Comparison of ENCODE assay signal across 12 cellular contexts in the genomic region with DNA sequence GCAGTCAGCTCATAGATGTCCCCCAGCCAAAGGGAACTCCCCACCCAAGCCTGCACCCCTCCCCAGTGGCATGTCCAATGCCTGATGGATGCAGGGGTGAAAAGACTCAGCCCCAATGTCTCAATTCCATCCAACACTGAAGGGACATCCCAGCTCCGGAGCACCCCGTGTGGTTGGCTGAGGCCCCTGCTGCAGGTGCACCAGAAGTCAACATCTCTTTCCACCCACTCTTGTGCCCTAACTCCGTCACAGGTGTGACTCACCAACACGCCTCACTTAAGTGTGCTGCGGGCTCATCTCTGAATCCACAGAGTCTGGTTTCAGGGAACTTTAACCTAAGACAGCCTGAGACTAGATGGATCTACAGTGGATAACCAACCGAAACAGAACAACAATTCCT. TPM values are rescaled to one million over a fixed set of nuclear protein-coding genes. Genes with fewer than 3 reads are reported as not detected.
DNase-seq lines count a peak whose midpoint lies in the region; ATAC-seq, FAIRE-seq and TF ChIP-seq lines count a peak whose summit lies in the region.
"Had no signal": no experiment of that assay in that cellular context is flagged by ENCODE, and none has a peak within 500 bp of the region (broad histone marks: within the 10 kb centered on the region; RNA-seq: fewer than 3 reads in every experiment).

No MANE protein-coding gene starts in this region.

- ATAC-seq in GM12878 = peak; percentile 36
- no peak for ATAC-seq in GM18858 (IDR thresholded peaks at IDR 0.05; ENCODE audit: unreplicated experiment)
- no peak for ATAC-seq in GM19467 (IDR thresholded peaks at IDR 0.05; ENCODE audit: unreplicated experiment)
- ATAC-seq in HG03469 (IDR thresholded peaks at IDR 0.05; ENCODE audit: unreplicated experiment) = no peak

- no peak for FAIRE-seq in GM12878 (lab: Jason Lieb, UNC)
- FAIRE-seq: TTC549 had no signal

- H2AFZ ChIP-seq in GM12878 (ENCODE audit: control insufficient read depth, low read depth, low read length) = no peak overlapping the region

- H3K27me3 ChIP-seq in GM12878 (replicated peaks in 1 of 2; ENCODE audit: control insufficient read depth in 2 of 2, insufficient read depth in 2 of 2, low read length in 1 of 2) = peaks cover 0 to 4% of the 10 kb centered on the region in 2 experiments; a peak in 1 of 4 replicates
- H3K27me3 ChIP-seq: dorsolateral prefrontal cortex had no signal

- no peak overlapping the region for H3K4me2 ChIP-seq in GM12878 (ENCODE audit: control insufficient read depth, insufficient read depth)

- 36% methylated on average over 6 of the region's 6 CpGs for WGBS in GM12878 (ENCODE audit: insufficient coverage, insufficient replicate concordance, low lambda C conversion rate, missing lambda C conversion rate)

- BruUV-seq in GM12878 (replicated peaks; lab: Mats Ljungman, UMichigan) = no TSS peak

- peak; percentile 50; the same call in 2 of the 3 replicates for TF ChIP-seq CTCF in GM12872 (IDR thresholded peaks at IDR 0.05; ENCODE audit: insufficient read depth, low read depth, low read length)
- TF ChIP-seq CTCF in GM12878 (IDR thresholded peaks at IDR 0.05 in 2 of 3, conservative IDR thresholded peaks at IDR 0.05 in 1 of 3; ENCODE audit: control insufficient read depth in 2 of 3, extremely low read depth in 1 of 3, insufficient read depth in 1 of 3, low read depth in 3 of 3, low read length in 3 of 3) = no peak

- RAD21 ChIA-PET in GM12878 (lab: Charles Lee; ENCODE audit: unreplicated experiment) = no interaction called here

- H3K36me3 ChIP-seq in GM12878 (ENCODE audit: control insufficient read depth in 2 of 2, insufficient read depth in 2 of 2, low read length in 1 of 2) = no peaks in the 10 kb centered on the region

- no peaks in the 10 kb centered on the region for H3K4me1 ChIP-seq in GM12878 (ENCODE audit: control insufficient read depth, insufficient read depth, low read length)

- CTCF ChIA-PET in GM12878 (lab: Yijun Ruan, JAX) = no interaction called here

- no peaks in the 10 kb centered on the region for H3K79me2 ChIP-seq in GM12878 (ENCODE audit: control insufficient read depth, insufficient read depth, low read length)

- POLR2A ChIA-PET in GM12878 (lab: Charles Lee) = no interaction called here

- no peak for TF ChIP-seq POLR2A in GM12878 (IDR thresholded peaks at IDR 0.05; ENCODE audit: low read depth, low read length)

- DNase-seq in NOMO-1 treated with DMSO at 0.1 percent for 48 hours (lab: John Stamatoyannopoulos, UW; ENCODE audit: unreplicated experiment) = peak; percentile 63
- DNase-seq in GM12878 (ENCODE audit: low read depth, low spot score) = no peak
- peak; percentile 22 to 37 for DNase-seq in stimulated activated CD4-positive, alpha-beta T cell treated with anti-CD3 and anti-CD28 coated beads, Interleukin-2, amount 100 ng/mL, for 48 hours
- no peak for DNase-seq in NCI-H526 (lab: John Stamatoyannopoulos, UW)
- DNase-seq: dorsolateral prefrontal cortex, NCI-H187 had no signal

- in situ Hi-C loops in GM12878 (cut with MboI) = no loop called here

- no peak for TF ChIP-seq RAD21 in GM12878 (IDR thresholded peaks at IDR 0.05; ENCODE audit: insufficient read depth, low read depth, low read length)

- H3K9me3 ChIP-seq in GM12878 (replicated peaks; ENCODE audit: control insufficient read depth, insufficient read depth, low read length) = no peaks in the 10 kb centered on the region

- H3K27ac ChIP-seq in GM12878 (ENCODE audit: control insufficient read depth, insufficient read depth) = no peak overlapping the region
- H3K27ac ChIP-seq: dorsolateral prefrontal cortex had no signal

- SMC1A ChIA-PET in GM12878 (lab: Charles Lee; ENCODE audit: uncharacterized antibody, unreplicated experiment) = no interaction called here

- H3K9ac ChIP-seq in GM12878 (ENCODE audit: control insufficient read depth, insufficient read depth, low read length) = no peak overlapping the region

- no peaks in the 10 kb centered on the region for H4K20me1 ChIP-seq in GM12878 (ENCODE audit: control insufficient read depth, insufficient read depth)

- intact Hi-C loops in GM12878 (cut with micrococcal nuclease; ENCODE audit: unreplicated experiment) = no loop called here

- H3K4me3 ChIP-seq in GM12878 = no peak overlapping the region
- H3K4me3 ChIP-seq: lung had no signal

- no peak for TF ChIP-seq EP300 in GM12878 (IDR thresholded peaks at IDR 0.05; ENCODE audit: borderline replicate concordance in 1 of 2, control insufficient read depth in 1 of 2, low read depth in 2 of 2, low read length in 2 of 2)

TF ChIP-seq in GM12878, 131 proteins besides CTCF, POLR2A, EP300 and RAD21 (continues in another document):
- TF ChIP-seq, protein P1, sequence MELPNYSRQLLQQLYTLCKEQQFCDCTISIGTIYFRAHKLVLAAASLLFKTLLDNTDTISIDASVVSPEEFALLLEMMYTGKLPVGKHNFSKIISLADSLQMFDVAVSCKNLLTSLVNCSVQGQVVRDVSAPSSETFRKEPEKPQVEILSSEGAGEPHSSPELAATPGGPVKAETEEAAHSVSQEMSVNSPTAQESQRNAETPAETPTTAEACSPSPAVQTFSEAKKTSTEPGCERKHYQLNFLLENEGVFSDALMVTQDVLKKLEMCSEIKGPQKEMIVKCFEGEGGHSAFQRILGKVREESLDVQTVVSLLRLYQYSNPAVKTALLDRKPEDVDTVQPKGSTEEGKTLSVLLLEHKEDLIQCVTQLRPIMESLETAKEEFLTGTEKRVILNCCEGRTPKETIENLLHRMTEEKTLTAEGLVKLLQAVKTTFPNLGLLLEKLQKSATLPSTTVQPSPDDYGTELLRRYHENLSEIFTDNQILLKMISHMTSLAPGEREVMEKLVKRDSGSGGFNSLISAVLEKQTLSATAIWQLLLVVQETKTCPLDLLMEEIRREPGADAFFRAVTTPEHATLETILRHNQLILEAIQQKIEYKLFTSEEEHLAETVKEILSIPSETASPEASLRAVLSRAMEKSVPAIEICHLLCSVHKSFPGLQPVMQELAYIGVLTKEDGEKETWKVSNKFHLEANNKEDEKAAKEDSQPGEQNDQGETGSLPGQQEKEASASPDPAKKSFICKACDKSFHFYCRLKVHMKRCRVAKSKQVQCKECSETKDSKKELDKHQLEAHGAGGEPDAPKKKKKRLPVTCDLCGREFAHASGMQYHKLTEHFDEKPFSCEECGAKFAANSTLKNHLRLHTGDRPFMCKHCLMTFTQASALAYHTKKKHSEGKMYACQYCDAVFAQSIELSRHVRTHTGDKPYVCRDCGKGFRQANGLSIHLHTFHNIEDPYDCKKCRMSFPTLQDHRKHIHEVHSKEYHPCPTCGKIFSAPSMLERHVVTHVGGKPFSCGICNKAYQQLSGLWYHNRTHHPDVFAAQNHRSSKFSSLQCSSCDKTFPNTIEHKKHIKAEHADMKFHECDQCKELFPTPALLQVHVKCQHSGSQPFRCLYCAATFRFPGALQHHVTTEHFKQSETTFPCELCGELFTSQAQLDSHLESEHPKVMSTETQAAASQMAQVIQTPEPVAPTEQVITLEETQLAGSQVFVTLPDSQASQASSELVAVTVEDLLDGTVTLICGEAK (IDR thresholded peaks at IDR 0.05; ENCODE audit: borderline replicate concordance) = no peak
- TF ChIP-seq PAX5 (IDR thresholded peaks at IDR 0.05; ENCODE audit: borderline replicate concordance, low read depth, low read length) (no peak), TAF1 (IDR thresholded peaks at IDR 0.05; ENCODE audit: borderline replicate concordance, low read depth, low read length) (no peak)

RNA-seq across cellular contexts. Expression of gene ZBTB18, which starts 40.9 kb away (rescaled TPM):
- 9.2 and 9.4 TPM in 2 replicates for total RNA-seq in GM12878 (2013; cell fraction: nucleolus; rRNA removed)
- 6.8 and 7.8 TPM in 2 replicates for total RNA-seq in GM12878 (2014; rRNA removed)
- 5.7 and 5.8 TPM in 2 replicates for total RNA-seq in GM12878 (2014; rRNA removed; fragmentation: Illumina TruSeq; extraction: Trizol)
- 7.8 and 8.5 TPM in 2 replicates for total RNA-seq in GM12878 (2021)
- polyA plus RNA-seq in GM12878 (2011; ENCODE audit: low read depth) = 4.7 TPM
- 8.6 and 10.4 TPM in 2 replicates for polyA plus RNA-seq in GM12878 (2011; rRNA removed)
- 5.3 and 6.4 TPM in 2 replicates for polyA plus RNA-seq in GM12878 (2011; cell fraction: cytosol; rRNA removed)
- polyA plus RNA-seq in GM12878 (2011; cell fraction: nucleus; rRNA removed) = 17.4 and 21.7 TPM in 2 replicates
- polyA plus RNA-seq in GM12878 (2012) = 8.1 and 8.5 TPM in 2 replicates
- 6.5 and 6.8 TPM in 2 replicates for polyA plus RNA-seq in GM12878 (2014; fragmentation: Illumina TruSeq; extraction: Trizol)
- 1 to 10 TPM in 1 of 2 experiments, under 1 TPM in 1; 0.98 to 1.3 TPM for polyA plus RNA-seq in GM12878 (2014; fragmentation: Nextera tagmentation; extraction: Ambion mirVana)
- 5.9 and 6.7 TPM in 2 replicates for polyA plus RNA-seq in GM12878 (2014; rRNA removed)
- polyA plus RNA-seq in GM12878 (2016; fragmentation: Nextera tagmentation; extraction: Ambion mirVana) = under 1 TPM; 0.27 to 0.37 TPM
- 9.8 and 11.1 TPM in 2 replicates for polyA minus RNA-seq in GM12878 (2011; rRNA and poly(A)+ RNA removed)
- 4.0 and 4.4 TPM in 2 replicates for polyA minus RNA-seq in GM12878 (2011; cell fraction: cytosol; rRNA and poly(A)+ RNA removed)
- polyA minus RNA-seq in GM12878 (2011; cell fraction: nucleus; rRNA and poly(A)+ RNA removed) = 4.7 and 8.8 TPM in 2 replicates

Comparison
In these comparisons a context has a peak if more than half of its experiments do, and no peak if none do; other contexts are left out.
1. DNase-seq: peak in NOMO-1 treated with DMSO at 0.1 percent for 48 hours (single experiment) and stimulated activated CD4-positive, alpha-beta T cell treated with anti-CD3 and anti-CD28 coated beads, Interleukin-2, amount 100 ng/mL, for 48 hours (2 of 2); none in GM12878 (single experiment) and NCI-H526 (0 of 2).